20 cellular contexts compared by ENCODE assay signal in the genomic region with DNA sequence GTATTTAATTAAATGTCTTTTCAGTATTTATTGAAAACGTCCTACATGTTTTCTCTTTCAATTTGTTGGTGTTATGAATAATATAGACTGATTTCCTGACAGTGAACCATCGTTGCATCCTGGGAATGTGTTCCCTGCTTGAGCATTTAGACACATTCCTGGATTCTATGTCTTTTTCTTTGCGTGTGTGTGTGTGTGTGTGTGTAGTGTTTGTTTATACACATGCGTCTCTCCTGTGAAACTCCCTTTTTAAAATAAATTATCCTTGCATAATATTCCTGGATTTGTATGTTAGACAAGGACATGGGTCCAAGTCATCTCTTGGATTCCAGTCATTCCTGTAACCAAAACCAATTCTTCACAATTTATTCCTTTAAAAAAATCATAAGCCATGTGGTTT.
DNase-seq lines count a peak whose midpoint lies in the region; ATAC-seq and TF ChIP-seq lines count a peak whose summit lies in the region.
"Had no signal": no experiment of that assay in that cellular context is flagged by ENCODE, and none has a peak within 500 bp of the region (broad histone marks: within the 10 kb centered on the region; RNA-seq: fewer than 3 reads in every experiment).

No MANE protein-coding gene starts in this region.

- H3K4me3 ChIP-seq in ACC112 (ENCODE audit: low read depth, low read length) (peak overlapping the region; percentile 8; the same call in 1 of the 2 replicates), choroid plexus epithelial cell (ENCODE audit: low read depth, low read length) (no peak overlapping the region), gastroesophageal sphincter (no peak overlapping the region)
- H3K4me3 ChIP-seq: HAP-1, MG63 had no signal

- H3K4me1 ChIP-seq in ACC112 (ENCODE audit: control insufficient read depth, insufficient read depth, low read length, unreplicated experiment), result peaks cover 10% of the 10 kb centered on the region
- no peaks in the 10 kb centered on the region for H3K4me1 ChIP-seq in gastroesophageal sphincter

- CTCF ChIA-PET in activated naive CD4-positive, alpha-beta T cell treated with anti-CD3 and anti-CD28 coated beads, Interleukin-2, amount 10 ng/mL, durations not matched to agents 7 days and 5 days (lab: Charles Lee), result no interaction called here

- intact Hi-C loops in activated T-helper 2 cell treated with anti-CD3 and anti-CD28 coated beads, Interferon-gamma antibody, Interleukin-2, Interleukin-4, amounts not matched to agents 10 μg/mL and 5 μg/mL and 100 μg/mL, durations not matched to agents 14 hours and 24 hours and 36 hours (cut with micrococcal nuclease), result no loop called here

- peaks cover 0 to 11% (median 0%) of the 10 kb centered on the region in 3 donors for H3K9me3 ChIP-seq in gastroesophageal sphincter
- H3K9me3 ChIP-seq: HAP-1, MG63 had no signal

- TF ChIP-seq CTCF in choroid plexus epithelial cell (conservative IDR thresholded peaks at IDR 0.05; ENCODE audit: low read depth, low read length) (no peak), gastroesophageal sphincter (IDR thresholded peaks at IDR 0.05) (no peak), GM10266 (IDR thresholded peaks at IDR 0.05; ENCODE audit: control insufficient read depth, insufficient read depth, low read depth, missing control alignments) (no peak)

- H3K79me2 ChIP-seq in ACC112 (ENCODE audit: control insufficient read depth, insufficient read depth, low read length, unreplicated experiment), result no peaks in the 10 kb centered on the region

- H3K27me3 ChIP-seq in ACC112 (ENCODE audit: insufficient read depth, low read length) (peaks cover 19% of the 10 kb centered on the region), gastroesophageal sphincter (peaks cover 40% of the 10 kb centered on the region)
- H3K27me3 ChIP-seq: MG63 had no signal

- 16 to 20% methylated on average over 3 to 4 of the region's 4 CpGs for WGBS in gastroesophageal sphincter (ENCODE audit: low coverage in 1 of 2), 2 donors

- H2AFZ ChIP-seq in ACC112 (ENCODE audit: low read length, unreplicated experiment), result peak overlapping the region; percentile 44

- TF ChIP-seq EP300 in gastroesophageal sphincter (IDR thresholded peaks at IDR 0.05), result no peak

- H3K4me1 Mint-ChIP-seq in activated naive CD4-positive, alpha-beta T cell treated with anti-CD3 and anti-CD28 coated beads, Interleukin-2, amount 10 ng/mL, durations not matched to agents 7 days and 5 days, result no peaks in the 10 kb centered on the region
- no peaks in the 10 kb centered on the region for H3K4me1 Mint-ChIP-seq in activated T-helper 2 cell treated with anti-CD3 and anti-CD28 coated beads, Interferon-gamma antibody, Interleukin-2, Interleukin-4, amounts not matched to agents 10 μg/mL and 5 μg/mL and 100 μg/mL, durations not matched to agents 14 hours and 24 hours and 36 hours (ENCODE audit: low read depth)

- no peaks in the 10 kb centered on the region for H3K36me3 Mint-ChIP-seq in activated naive CD4-positive, alpha-beta T cell treated with anti-CD3 and anti-CD28 coated beads, Interleukin-2, amount 10 ng/mL, durations not matched to agents 7 days and 5 days
- H3K36me3 Mint-ChIP-seq in activated T-helper 2 cell treated with anti-CD3 and anti-CD28 coated beads, Interferon-gamma antibody, Interleukin-2, Interleukin-4, amounts not matched to agents 10 μg/mL and 5 μg/mL and 100 μg/mL, durations not matched to agents 14 hours and 24 hours and 36 hours (ENCODE audit: low read depth), result no peaks in the 10 kb centered on the region

- no peaks in the 10 kb centered on the region for H3K36me3 ChIP-seq in ACC112 (ENCODE audit: insufficient read depth, low read length)
- no peaks in the 10 kb centered on the region for H3K36me3 ChIP-seq in gastroesophageal sphincter
- H3K36me3 ChIP-seq: HAP-1, MG63 had no signal

- no peak overlapping the region for H3K27ac Mint-ChIP-seq in activated naive CD4-positive, alpha-beta T cell treated with anti-CD3 and anti-CD28 coated beads, Interleukin-2, amount 10 ng/mL, durations not matched to agents 7 days and 5 days
- H3K27ac Mint-ChIP-seq in activated T-helper 2 cell treated with anti-CD3 and anti-CD28 coated beads, Interferon-gamma antibody, Interleukin-2, Interleukin-4, amounts not matched to agents 10 μg/mL and 5 μg/mL and 100 μg/mL, durations not matched to agents 14 hours and 24 hours and 36 hours, result no peak overlapping the region

- H3K27me3 Mint-ChIP-seq in activated naive CD4-positive, alpha-beta T cell treated with anti-CD3 and anti-CD28 coated beads, Interleukin-2, amount 10 ng/mL, durations not matched to agents 7 days and 5 days, result peaks cover 9% of the 10 kb centered on the region
- peaks cover 8% of the 10 kb centered on the region for H3K27me3 Mint-ChIP-seq in activated T-helper 2 cell treated with anti-CD3 and anti-CD28 coated beads, Interferon-gamma antibody, Interleukin-2, Interleukin-4, amounts not matched to agents 10 μg/mL and 5 μg/mL and 100 μg/mL, durations not matched to agents 14 hours and 24 hours and 36 hours (ENCODE audit: low read depth)

- TF ChIP-seq POLR2A in gastroesophageal sphincter (IDR thresholded peaks at IDR 0.05), result no peak

- peak overlapping the region; percentile 6; the same call in 1 of the 2 replicates for H3K27ac ChIP-seq in ACC112 (ENCODE audit: low read depth, low read length)
- H3K27ac ChIP-seq in gastroesophageal sphincter, result no peak overlapping the region
- H3K27ac ChIP-seq: 22Rv1 had no signal

- DNase-seq in HCEC 1CT, result peak; percentile 5
- peak; percentile 45 for DNase-seq in choroid plexus epithelial cell (ENCODE audit: low read depth)
- no peak for DNase-seq in activated naive CD4-positive, alpha-beta T cell treated with anti-CD3 and anti-CD28 coated beads, Interleukin-2, amount 10 ng/mL, durations not matched to agents 7 days and 5 days
- no peak for DNase-seq in GM10266 (ENCODE audit: extremely low spot score)
- no peak for DNase-seq in activated T-helper 2 cell treated with anti-CD3 and anti-CD28 coated beads, Interferon-gamma antibody, Interleukin-2, Interleukin-4, amounts not matched to agents 10 μg/mL and 5 μg/mL and 100 μg/mL, durations not matched to agents 14 hours and 24 hours and 36 hours (ENCODE audit: low spot score)
- DNase-seq: C1 segment of cervical spinal cord, Kasumi-1, MG63, NCI-H1048, NCI-H1436, NCI-H2029 treated with DMSO at 0.1 percent for 48 hours, NCI-H510A treated with DMSO at 0.1 percent for 48 hours, NCI-H774, Right ventricle myocardium superior had no signal

- H3K4me3 Mint-ChIP-seq in activated naive CD4-positive, alpha-beta T cell treated with anti-CD3 and anti-CD28 coated beads, Interleukin-2, amount 10 ng/mL, durations not matched to agents 7 days and 5 days, result no peak overlapping the region
- no peak overlapping the region for H3K4me3 Mint-ChIP-seq in activated T-helper 2 cell treated with anti-CD3 and anti-CD28 coated beads, Interferon-gamma antibody, Interleukin-2, Interleukin-4, amounts not matched to agents 10 μg/mL and 5 μg/mL and 100 μg/mL, durations not matched to agents 14 hours and 24 hours and 36 hours (ENCODE audit: low read depth)

- H3K9me3 Mint-ChIP-seq in activated naive CD4-positive, alpha-beta T cell treated with anti-CD3 and anti-CD28 coated beads, Interleukin-2, amount 10 ng/mL, durations not matched to agents 7 days and 5 days, result no peaks in the 10 kb centered on the region
- no peaks in the 10 kb centered on the region for H3K9me3 Mint-ChIP-seq in activated T-helper 2 cell treated with anti-CD3 and anti-CD28 coated beads, Interferon-gamma antibody, Interleukin-2, Interleukin-4, amounts not matched to agents 10 μg/mL and 5 μg/mL and 100 μg/mL, durations not matched to agents 14 hours and 24 hours and 36 hours

- peak; percentile 55 for ATAC-seq in gastroesophageal sphincter
- ATAC-seq in GM19324 (IDR thresholded peaks at IDR 0.05; ENCODE audit: low FRiP score, unreplicated experiment), result no peak
- ATAC-seq: SK-N-SH treated with all-trans-retinoic acid at 6 μM for 48 hours had no signal

Comparison
In these comparisons a context has a peak if more than half of its experiments do, and no peak if none do; other contexts are left out.
1. DNase-seq: peak in HCEC 1CT (single experiment) and choroid plexus epithelial cell (single experiment); none in activated naive CD4-positive, alpha-beta T cell treated with anti-CD3 and anti-CD28 coated beads, Interleukin-2, amount 10 ng/mL, durations not matched to agents 7 days and 5 days (single experiment), GM10266 (single experiment) and activated T-helper 2 cell treated with anti-CD3 and anti-CD28 coated beads, Interferon-gamma antibody, Interleukin-2, Interleukin-4, amounts not matched to agents 10 μg/mL and 5 μg/mL and 100 μg/mL, durations not matched to agents 14 hours and 24 hours and 36 hours (single experiment).